ENCODE assay signal across 32 cellular contexts in the genomic region with DNA sequence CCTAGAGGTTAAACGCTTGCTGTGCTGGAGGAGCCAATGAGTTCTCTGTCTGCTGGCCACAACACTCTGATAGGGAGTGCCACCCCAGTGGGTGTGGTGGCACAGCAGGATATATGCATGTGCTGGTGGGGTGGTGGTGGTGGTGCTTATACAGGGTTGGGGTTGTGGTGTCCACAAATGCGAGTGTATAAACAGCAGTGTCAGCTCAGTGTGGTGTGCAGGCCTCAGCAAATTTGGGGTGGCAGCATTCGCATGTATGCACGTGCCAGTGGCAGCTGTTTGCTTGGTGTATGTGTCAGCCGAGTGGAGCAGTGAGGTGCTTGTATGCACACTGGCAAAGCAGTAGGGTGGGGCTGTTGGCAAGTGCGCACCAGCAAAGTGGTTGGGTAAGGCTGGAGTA.
"Had no signal": no experiment of that assay in that cellular context is flagged by ENCODE, and none has a peak within 500 bp of the region (broad histone marks: within the 10 kb centered on the region; RNA-seq: fewer than 3 reads in every experiment).

No MANE protein-coding gene starts in this region.

- H3K27me3 ChIP-seq: body of pancreas, colonic mucosa, gastrocnemius medialis, heart left ventricle had no signal

- H3K9me3 Mint-ChIP-seq: activated B cell treated with CpG ODN at 0.5 μM for 24 hours; activated T-cell treated with anti-CD3 and anti-CD28 coated beads, Interleukin-2, amount 50 U/mL, for 4 hours; activated T-helper 17 cell treated with anti-CD3 and anti-CD28 coated beads, Interleukin-2, amount 50 U/mL, for 72 hours had no signal

- H3K27ac ChIP-seq: body of pancreas, colonic mucosa, dorsolateral prefrontal cortex, gastrocnemius medialis, heart left ventricle, WERI-Rb-1 had no signal

- H3K27ac Mint-ChIP-seq: activated B cell treated with CpG ODN at 0.5 μM for 24 hours; activated CD8-positive, alpha-beta T cell treated with anti-CD3 and anti-CD28 coated beads for 36 hours; activated naive CD8-positive, alpha-beta T cell; activated T-helper 17 cell treated with anti-CD3 and anti-CD28 coated beads, Interleukin-2, amount 50 U/mL, for 72 hours; dendritic cell treated with granulocyte-macrophage colony-stimulating factor and Interleukin-4, amounts not matched to agents 40 ng/mL and 50 ng/mL, for 4 days; endodermal cell; T-helper 17 cell; T-helper 2 cell treated with Interferon-gamma antibody and Interleukin-4, amounts not matched to agents 5 μg/mL and 100 μg/mL, for 36 hours had no signal

- H3K4me1 ChIP-seq: body of pancreas, colonic mucosa, heart left ventricle had no signal

- H3K4me3 Mint-ChIP-seq: activated B cell treated with CpG ODN at 0.5 μM for 24 hours; activated CD8-positive, alpha-beta T cell treated with anti-CD3 and anti-CD28 coated beads for 36 hours; activated naive CD8-positive, alpha-beta T cell; activated T-cell treated with anti-CD3 and anti-CD28 coated beads, Interleukin-2, amount 50 U/mL, for 4 hours; activated T-helper 17 cell treated with anti-CD3 and anti-CD28 coated beads, Interleukin-2, amount 50 U/mL, for 72 hours; dendritic cell treated with granulocyte-macrophage colony-stimulating factor and Interleukin-4, amounts not matched to agents 40 ng/mL and 50 ng/mL, for 4 days; endodermal cell; T-helper 17 cell; T-helper 2 cell treated with Interferon-gamma antibody and Interleukin-4, amounts not matched to agents 5 μg/mL and 100 μg/mL, for 36 hours had no signal

- DNase-seq: activated B cell treated with CpG ODN at 0.5 μM for 24 hours; activated CD4-positive, alpha-beta T cell treated with anti-CD3 and anti-CD28 coated beads for 48 hours; activated CD4-positive, alpha-beta T cell treated with anti-CD3 and anti-CD28 coated beads, Interleukin-2, amount 50 U/mL, for 1 hour; activated CD4-positive, alpha-beta T cell treated with anti-CD3 and anti-CD28 coated beads, Interleukin-2, amount 50 U/mL, for 48 hours; activated CD8-positive, alpha-beta memory T cell treated with anti-CD3 and anti-CD28 coated beads for 24 hours; activated CD8-positive, alpha-beta T cell treated with anti-CD3 and anti-CD28 coated beads for 36 hours; activated effector memory CD4-positive, alpha-beta T cell treated with Interleukin-2 at 50 U/mL for 16 hours; activated gamma-delta T cell treated with Interleukin-2 at 50 U/mL for 16 hours; activated naive CD4-positive, alpha-beta T cell treated with anti-CD3 and anti-CD28 coated beads, Interleukin-2, amount 50 U/mL, for 16 hours; activated naive CD4-positive, alpha-beta T cell treated with Interleukin-2 at 50 U/mL for 16 hours; activated T-cell treated with anti-CD3 and anti-CD28 coated beads, Interleukin-2, amount 50 U/mL, for 4 hours; amniotic stem cell; anterior cingulate cortex; body of pancreas; caudate nucleus; colonic mucosa; dorsolateral prefrontal cortex; effector memory CD4-positive, alpha-beta T cell; endodermal cell; foreskin fibroblast; gastrocnemius medialis; glutamatergic neuron; heart left ventricle; T-helper 17 cell; T1000; WERI-Rb-1 had no signal

- H3K4me3 ChIP-seq: body of pancreas, colonic mucosa, dorsolateral prefrontal cortex, gastrocnemius medialis, heart left ventricle had no signal

- H3K4me1 Mint-ChIP-seq: activated B cell treated with CpG ODN at 0.5 μM for 24 hours; activated T-helper 17 cell treated with anti-CD3 and anti-CD28 coated beads, Interleukin-2, amount 50 U/mL, for 72 hours; endodermal cell; T-helper 17 cell had no signal

- H3K9me3 ChIP-seq: body of pancreas, colonic mucosa, gastrocnemius medialis had no signal

- ATAC-seq: activated CD4-positive, CD25-positive, alpha-beta regulatory T cell treated with anti-CD3 and anti-CD28 coated beads, Interleukin-2, amount 50 U/mL, for 24 hours; activated CD8-positive, alpha-beta T cell treated with anti-CD3 and anti-CD28 coated beads for 36 hours; activated T-cell treated with anti-CD3 and anti-CD28 coated beads, Interleukin-2, amount 50 U/mL, for 4 hours; activated T-helper 17 cell treated with anti-CD3 and anti-CD28 coated beads, Interleukin-2, amount 50 U/mL, for 72 hours; body of pancreas; esophagus mucosa; gastrocnemius medialis; heart left ventricle; T-helper 17 cell had no signal

- H3K27me3 Mint-ChIP-seq: activated B cell treated with CpG ODN at 0.5 μM for 24 hours; activated CD8-positive, alpha-beta T cell treated with anti-CD3 and anti-CD28 coated beads for 36 hours; activated naive CD8-positive, alpha-beta T cell; activated T-helper 17 cell treated with anti-CD3 and anti-CD28 coated beads, Interleukin-2, amount 50 U/mL, for 72 hours; dendritic cell treated with granulocyte-macrophage colony-stimulating factor and Interleukin-4, amounts not matched to agents 40 ng/mL and 50 ng/mL, for 4 days; T-helper 17 cell had no signal

- H3K36me3 ChIP-seq: colonic mucosa, gastrocnemius medialis, heart left ventricle, WERI-Rb-1 had no signal

- H3K36me3 Mint-ChIP-seq: activated naive CD8-positive, alpha-beta T cell had no signal
